ENCODE assay signal across 8 cellular contexts in the genomic region with DNA sequence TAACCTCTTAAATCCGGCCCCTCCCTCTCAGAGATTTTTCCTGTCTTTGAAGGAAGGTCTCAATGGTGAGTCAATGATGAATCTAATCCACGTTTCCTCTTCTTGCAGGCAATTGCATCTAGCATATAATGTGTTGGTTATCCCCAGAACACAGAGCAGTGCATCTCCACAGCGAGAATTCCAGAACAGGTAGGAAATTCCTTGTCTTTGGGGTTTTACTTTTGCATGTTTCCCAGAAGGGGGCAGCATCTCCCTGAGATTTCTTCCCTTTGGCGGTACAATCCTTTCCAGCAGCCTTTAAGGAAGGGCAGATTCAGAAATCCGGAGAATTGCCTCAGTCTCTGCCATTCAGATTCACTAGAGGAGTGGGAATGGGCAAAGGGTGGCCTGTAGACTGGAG.
DNase-seq lines count a peak whose midpoint lies in the region; ATAC-seq and TF ChIP-seq lines count a peak whose summit lies in the region.

No MANE protein-coding gene starts in this region.

- no peaks in the 10 kb centered on the region for H3K27me3 ChIP-seq in NT2/D1 (ENCODE audit: insufficient read depth, insufficient read length)

- peaks cover 65% of the 10 kb centered on the region for H3K36me3 ChIP-seq in NT2/D1 (ENCODE audit: insufficient read depth, insufficient read length, low read length)

- peaks cover 9% of the 10 kb centered on the region for H3K4me1 Mint-ChIP-seq in neural crest cell

- H3K9ac ChIP-seq in NT2/D1 (ENCODE audit: insufficient read length, low read depth), result no peak overlapping the region

- peaks cover 5% of the 10 kb centered on the region for H3K4me1 ChIP-seq in NT2/D1 (ENCODE audit: insufficient read depth, insufficient read length)

- no peaks in the 10 kb centered on the region for H3K36me3 Mint-ChIP-seq in neural crest cell (ENCODE audit: low read depth)

- no peak overlapping the region for H3K27ac Mint-ChIP-seq in neural crest cell (ENCODE audit: unreplicated experiment)

- no peaks in the 10 kb centered on the region for H3K27me3 Mint-ChIP-seq in neural crest cell (ENCODE audit: low read depth)

- peak; percentile 41 for ATAC-seq in Right ventricle myocardium inferior
- no peak for ATAC-seq in HG03469 (IDR thresholded peaks at IDR 0.05; ENCODE audit: unreplicated experiment)

- TF ChIP-seq POLR2A in erythroblast (IDR thresholded peaks at IDR 0.05; ENCODE audit: low read length), result no peak

- no peaks in the 10 kb centered on the region for H3K9me3 Mint-ChIP-seq in neural crest cell

- DNase-seq in Right ventricle myocardium inferior (ENCODE audit: missing footprints) (no peak), cardiac septum (ENCODE audit: low spot score) (no peak), NT2/D1 (ENCODE audit: low read depth, low spot score) (peak; percentile 78), erythroblast (lab: John Stamatoyannopoulos, UW) (peak; percentile 2 to 47), neural crest cell (ENCODE audit: low read depth, low spot score) (peak; percentile 45), NCI-H1930 (lab: John Stamatoyannopoulos, UW) (no peak)
- no peak for DNase-seq in stimulated activated CD4-positive, alpha-beta T cell treated with anti-CD3 and anti-CD28 coated beads, Interleukin-2, amount 100 ng/mL, for 24 hours

- H3K9me3 ChIP-seq in NT2/D1 (ENCODE audit: insufficient read depth, low read length), result no peaks in the 10 kb centered on the region

- H3K4me3 ChIP-seq in NT2/D1 (ENCODE audit: insufficient read length, low read depth), result no peak overlapping the region

- H3K4me3 Mint-ChIP-seq in neural crest cell, result no peak overlapping the region

- peak; percentile 86 for TF ChIP-seq CTCF in neural crest cell (conservative IDR thresholded peaks at IDR 0.05)

- intact Hi-C loops in Right ventricle myocardium inferior (cut with DNase I) (loop anchor here (1.0 kb wide), 1 partner anchor 270 kb away; no protein-coding TSS in a partner anchor), cardiac septum (cut with DNase I) (loop anchor here (5.0 kb wide), 1 partner anchor 271 kb away; no protein-coding TSS in a partner anchor)

Comparison
In these comparisons a context has a peak if more than half of its experiments do, and no peak if none do; other contexts are left out.
1. DNase-seq: peak in NT2/D1 (single experiment), erythroblast (2 of 2) and neural crest cell (single experiment); none in Right ventricle myocardium inferior (single experiment), cardiac septum (single experiment), stimulated activated CD4-positive, alpha-beta T cell treated with anti-CD3 and anti-CD28 coated beads, Interleukin-2, amount 100 ng/mL, for 24 hours (0 of 2) and NCI-H1930 (0 of 2).